In the genomic region with DNA sequence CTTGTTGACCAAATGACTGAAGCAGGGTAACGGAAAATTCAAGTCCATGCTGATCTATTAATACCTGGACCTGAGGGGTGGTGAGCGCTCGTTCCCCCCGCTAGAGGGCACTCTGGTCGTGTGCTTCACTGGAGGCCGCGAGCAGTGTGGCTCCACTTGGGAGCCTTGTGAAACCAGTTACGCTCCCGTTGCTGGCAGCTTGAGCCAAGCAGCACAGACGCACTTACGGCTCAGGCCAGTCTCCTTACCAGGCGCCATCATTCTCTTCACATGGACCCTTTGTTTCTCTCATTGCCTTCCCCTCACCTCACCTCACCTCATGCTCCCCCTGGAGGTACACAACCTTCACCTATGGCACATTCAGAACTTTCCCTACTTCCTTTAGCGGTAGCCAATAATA, we compare ENCODE assay signal across 8 cellular contexts. TPM values are rescaled to one million over a fixed set of nuclear protein-coding genes. Genes with fewer than 3 reads are reported as not detected.
A peak's percentile ranks its signal among the peaks of the same experiment; 100 is the strongest.
DNase-seq lines count a peak whose midpoint lies in the region; ATAC-seq and TF ChIP-seq lines count a peak whose summit lies in the region.

No MANE protein-coding gene starts in this region.

- H4K20me1 ChIP-seq in BLaER1 treated with 17β-estradiol and CSF1 and Interleukin-3, amounts not matched to agents 10 nM and 100 nM: no peaks in the 10 kb centered on the region

- peak overlapping the region; percentile 48 to 78 (median 64); a peak in 21 of 22 replicates for H3K4me2 ChIP-seq in BLaER1 treated with 17β-estradiol and CSF1 and Interleukin-3, amounts not matched to agents 10 nM and 100 nM

- H3K36me3 ChIP-seq in BLaER1 treated with 17β-estradiol and CSF1 and Interleukin-3, amounts not matched to agents 10 nM and 100 nM: no peaks in the 10 kb centered on the region
- H3K36me3 ChIP-seq in lung (ENCODE audit: control insufficient read depth in 2 of 2, insufficient read depth in 2 of 2, low read length in 2 of 2): no peaks in the 10 kb centered on the region

- H3K9me3 ChIP-seq in BLaER1 treated with 17β-estradiol and CSF1 and Interleukin-3, amounts not matched to agents 10 nM and 100 nM (replicated peaks in 1 of 11): no peaks in the 10 kb centered on the region
- no peaks in the 10 kb centered on the region for H3K9me3 ChIP-seq in lung (ENCODE audit: control insufficient read depth in 2 of 2, insufficient read depth in 1 of 2, low read length in 1 of 2)

- no peaks in the 10 kb centered on the region for H3K27me3 ChIP-seq in BLaER1 treated with 17β-estradiol and CSF1 and Interleukin-3, amounts not matched to agents 10 nM and 100 nM
- no peaks in the 10 kb centered on the region for H3K27me3 ChIP-seq in lung (ENCODE audit: control insufficient read depth, insufficient read depth)

- H3K9ac ChIP-seq in BLaER1 treated with 17β-estradiol and CSF1 and Interleukin-3, amounts not matched to agents 10 nM and 100 nM: no peak overlapping the region

- 0 out of 20 replicates have a peak overlapping the region, but pooled peaks of 1 of the 10 experiments have one; percentile 23 for H3K4me3 ChIP-seq in BLaER1 treated with 17β-estradiol and CSF1 and Interleukin-3, amounts not matched to agents 10 nM and 100 nM
- H3K4me3 ChIP-seq in lung: no peak overlapping the region

- 6 to 7% methylated on average over 13 of the region's 13 CpGs for WGBS in lung, 2 donors

- DNase-seq in HK-2 (ENCODE audit: unreplicated experiment): peak; percentile 84
- peak; percentile 87 for DNase-seq in NCI-H748 treated with DMSO at 0.1 percent for 48 hours (lab: John Stamatoyannopoulos, UW)
- peak; percentile 65 to 72 for DNase-seq in activated CD4-positive, alpha-beta T cell treated with anti-CD3 and anti-CD28 coated beads, Interleukin-2, amount 50 U/mL, for 48 hours
- peak; percentile 29 for DNase-seq in effector CD4-positive, alpha-beta T cell
- DNase-seq in lung (ENCODE audit: low spot score): peak; percentile 85
- peak; percentile 15 for DNase-seq in stimulated activated CD8-positive, alpha-beta memory T cell treated with anti-CD3 and anti-CD28 coated beads, Interleukin-15, amount 100 ng/mL, for 1 hour (ENCODE audit: low read depth)

- TF ChIP-seq CTCF in lung (IDR thresholded peaks at IDR 0.05; ENCODE audit: control extremely low read depth, extremely low read depth): peak; percentile 55

- ATAC-seq in GM19372 (IDR thresholded peaks at IDR 0.05; ENCODE audit: low read depth, unreplicated experiment) (peak; percentile 89), lung (ENCODE audit: insufficient read depth, low FRiP score) (peak; percentile 91)

- peaks cover 0 to 61% (median 33%) of the 10 kb centered on the region in 10 experiments; a peak in 18 of 20 replicates for H3K4me1 ChIP-seq in BLaER1 treated with 17β-estradiol and CSF1 and Interleukin-3, amounts not matched to agents 10 nM and 100 nM
- H3K4me1 ChIP-seq in lung (ENCODE audit: control insufficient read depth in 2 of 2, insufficient read depth in 2 of 2, low read length in 2 of 2): peaks cover 1 to 6% of the 10 kb centered on the region in 2 donors

- H3K27ac ChIP-seq in BLaER1 treated with 17β-estradiol and CSF1 and Interleukin-3, amounts not matched to agents 10 nM and 100 nM: no peak overlapping the region
- no peak overlapping the region for H3K27ac ChIP-seq in lung (ENCODE audit: low read depth in 1 of 2, low read length in 1 of 2)

RNA-seq across cellular contexts. Expression of gene TSPAN2, which starts 49.7 kb away (rescaled TPM):
- total RNA-seq in lung: 10 to 100 TPM in 1 of 2 donors, 1 to 10 TPM in 1; 10.0 to 10.4 TPM
- 1 to 10 TPM; 1.5 to 6.3 TPM for polyA plus RNA-seq in lung

Comparison
In these comparisons a context has a peak if more than half of its experiments do, and no peak if none do; other contexts are left out.
1. DNase-seq: peak in every context shown above with its lines; median percentile 87 in NCI-H748 treated with DMSO at 0.1 percent for 48 hours; 85 in lung; 84 in HK-2; 68 in activated CD4-positive, alpha-beta T cell treated with anti-CD3 and anti-CD28 coated beads, Interleukin-2, amount 50 U/mL, for 48 hours; 29 in effector CD4-positive, alpha-beta T cell; 15 in stimulated activated CD8-positive, alpha-beta memory T cell treated with anti-CD3 and anti-CD28 coated beads, Interleukin-15, amount 100 ng/mL, for 1 hour.